In genomic region chr9:75482566-75482965, GRCh38 we compare ENCODE assay signal across 30 cellular contexts.
A peak's percentile ranks its signal among the peaks of the same experiment; 100 is the strongest.
DNase-seq lines count a peak whose midpoint lies in the region; ATAC-seq and TF ChIP-seq lines count a peak whose summit lies in the region.
"Had no signal": no experiment of that assay in that cellular context is flagged by ENCODE, and none has a peak within 500 bp of the region (broad histone marks: within the 10 kb centered on the region; RNA-seq: fewer than 3 reads in every experiment).

No MANE protein-coding gene starts in this region.

- H3K4me2 ChIP-seq in OCI-LY3 (ENCODE audit: low read length) = no peak overlapping the region
- H3K4me2 ChIP-seq: A549 had no signal

- no peak for TF ChIP-seq CTCF in liver (IDR thresholded peaks at IDR 0.05; ENCODE audit: low read depth, low read length, missing input control)
- no peak for TF ChIP-seq CTCF in right lobe of liver (IDR thresholded peaks at IDR 0.05)
- TF ChIP-seq CTCF in OCI-LY3 (IDR thresholded peaks at IDR 0.05; ENCODE audit: low read depth, low read length) = peak; percentile 15; the same call in 1 of the 2 replicates
- peak; percentile 49 for TF ChIP-seq CTCF in epithelial cell of proximal tubule (conservative IDR thresholded peaks at IDR 0.05; ENCODE audit: low read depth, low read length)

- H3K9ac ChIP-seq in liver (ENCODE audit: low read depth in 1 of 2, low read length in 2 of 2) (no peak overlapping the region), OCI-LY3 (ENCODE audit: low read length) (no peak overlapping the region)

- H2AFZ ChIP-seq in OCI-LY3 (ENCODE audit: low read depth, low read length) = no peak overlapping the region

- H3K4me1 ChIP-seq in liver (ENCODE audit: control insufficient read depth in 4 of 4, insufficient read depth in 4 of 4, low read length in 3 of 4) = no peaks in the 10 kb centered on the region
- H3K4me1 ChIP-seq in right lobe of liver = no peaks in the 10 kb centered on the region
- no peaks in the 10 kb centered on the region for H3K4me1 ChIP-seq in OCI-LY3 (ENCODE audit: low read length)
- H3K4me1 ChIP-seq: A549, breast epithelium, HAP-1, left ventricle myocardium inferior, thyroid gland, vagina had no signal

- H3K9me3 Mint-ChIP-seq in immature natural killer cell = peaks cover 0 to 10% (median 2%) of the 10 kb centered on the region in 6 donors
- H3K9me3 Mint-ChIP-seq in activated T-cell treated with anti-CD3 and anti-CD28 coated beads, Interleukin-2, amount 50 U/mL, for 24 hours = peaks cover 3% of the 10 kb centered on the region
- H3K9me3 Mint-ChIP-seq: activated CD4-positive, alpha-beta T cell treated with anti-CD3 and anti-CD28 coated beads, Interleukin-2, amount 10 ng/mL, durations not matched to agents 24 days and 14 days; activated naive CD4-positive, alpha-beta T cell treated with anti-CD3 and anti-CD28 coated beads, Interleukin-2, amount 50 U/mL, for 24 hours; CD4-positive, alpha-beta T cell had no signal

- H3K4me3 ChIP-seq in liver (ENCODE audit: low read depth in 1 of 3, low read length in 3 of 3) = no peak overlapping the region
- H3K4me3 ChIP-seq in right lobe of liver = no peak overlapping the region
- H3K4me3 ChIP-seq in OCI-LY3 (ENCODE audit: low read length) = no peak overlapping the region
- H3K4me3 ChIP-seq in epithelial cell of proximal tubule (ENCODE audit: low read depth, low read length) = no peak overlapping the region
- H3K4me3 ChIP-seq: A549, breast epithelium, HAP-1, left ventricle myocardium inferior, thyroid gland, vagina had no signal

- H3K36me3 ChIP-seq in liver (ENCODE audit: control insufficient read depth in 4 of 4, insufficient read depth in 3 of 4, low read depth in 1 of 4, low read length in 3 of 4) (no peaks in the 10 kb centered on the region), right lobe of liver (no peaks in the 10 kb centered on the region), OCI-LY3 (replicated peaks; ENCODE audit: low read depth, low read length) (no peaks in the 10 kb centered on the region)
- H3K36me3 ChIP-seq: breast epithelium, HAP-1, left ventricle myocardium inferior, thyroid gland, vagina, WERI-Rb-1 had no signal

- DNase-seq in right lobe of liver (no peak), epithelial cell of proximal tubule (ENCODE audit: low read depth) (no peak), immature natural killer cell (no peak), cerebellar nuclear complex (lab: John Stamatoyannopoulos, UW) (no peak)
- no peak for DNase-seq in activated T-cell treated with anti-CD3 and anti-CD28 coated beads, Interleukin-2, amount 50 U/mL, for 24 hours
- DNase-seq: activated CD4-positive, alpha-beta T cell treated with anti-CD3 and anti-CD28 coated beads, Interleukin-2, amount 10 ng/mL, durations not matched to agents 24 days and 14 days; activated CD8-positive, alpha-beta memory T cell treated with anti-CD3 and anti-CD28 coated beads for 24 hours; activated T-cell treated with anti-CD3 and anti-CD28 coated beads for 4 hours; amniotic stem cell; CD4-positive, alpha-beta T cell; hypothalamus; left ventricle myocardium inferior; naive B cell; NCI-H1092; NCI-H187; NCI-H524; NK-92 treated with Interleukin-12 subunit alpha and Interleukin-12 subunit beta, amount 100 ng/mL, for 24 hours; SHP77 treated with DMSO at 0.1 percent for 48 hours; stimulated activated CD4-positive, alpha-beta T cell treated with anti-CD3 and anti-CD28 coated beads, Interleukin-4, amount 100 ng/mL, for 24 hours; thyroid gland; WERI-Rb-1 had no signal

- H3K4me3 Mint-ChIP-seq in immature natural killer cell = no peak overlapping the region
- H3K4me3 Mint-ChIP-seq in activated T-cell treated with anti-CD3 and anti-CD28 coated beads, Interleukin-2, amount 50 U/mL, for 24 hours = no peak overlapping the region
- H3K4me3 Mint-ChIP-seq: activated CD4-positive, alpha-beta T cell treated with anti-CD3 and anti-CD28 coated beads, Interleukin-2, amount 10 ng/mL, durations not matched to agents 24 days and 14 days; activated naive CD4-positive, alpha-beta T cell treated with anti-CD3 and anti-CD28 coated beads, Interleukin-2, amount 50 U/mL, for 24 hours; CD4-positive, alpha-beta T cell; naive B cell had no signal

- no peaks in the 10 kb centered on the region for H3K27me3 ChIP-seq in liver (ENCODE audit: control insufficient read depth in 4 of 4, insufficient read depth in 4 of 4, low read length in 3 of 4)
- no peaks in the 10 kb centered on the region for H3K27me3 ChIP-seq in right lobe of liver
- no peaks in the 10 kb centered on the region for H3K27me3 ChIP-seq in OCI-LY3 (ENCODE audit: low read depth, low read length)
- H3K27me3 ChIP-seq: breast epithelium, thyroid gland, vagina had no signal

- no peak for TF ChIP-seq POLR2A in right lobe of liver (IDR thresholded peaks at IDR 0.05)

- H3K27me3 Mint-ChIP-seq in immature natural killer cell (ENCODE audit: low read depth in 3 of 3) = peaks cover 2 to 4% (median 3%) of the 10 kb centered on the region in 3 donors
- no peaks in the 10 kb centered on the region for H3K27me3 Mint-ChIP-seq in activated T-cell treated with anti-CD3 and anti-CD28 coated beads, Interleukin-2, amount 50 U/mL, for 24 hours
- H3K27me3 Mint-ChIP-seq: activated CD4-positive, alpha-beta T cell treated with anti-CD3 and anti-CD28 coated beads, Interleukin-2, amount 10 ng/mL, durations not matched to agents 24 days and 14 days; CD4-positive, alpha-beta T cell had no signal

- no peaks in the 10 kb centered on the region for H3K4me1 Mint-ChIP-seq in immature natural killer cell
- no peaks in the 10 kb centered on the region for H3K4me1 Mint-ChIP-seq in activated T-cell treated with anti-CD3 and anti-CD28 coated beads, Interleukin-2, amount 50 U/mL, for 24 hours (ENCODE audit: low read depth)
- H3K4me1 Mint-ChIP-seq: activated CD4-positive, alpha-beta T cell treated with anti-CD3 and anti-CD28 coated beads, Interleukin-2, amount 10 ng/mL, durations not matched to agents 24 days and 14 days; activated naive CD4-positive, alpha-beta T cell treated with anti-CD3 and anti-CD28 coated beads, Interleukin-2, amount 50 U/mL, for 24 hours; naive B cell had no signal

- 81% methylated on average over 2 of the region's 2 CpGs for WGBS in liver
- WGBS in right lobe of liver (ENCODE audit: insufficient coverage, low coverage, low lambda C conversion rate, missing lambda C conversion rate) = 36% methylated on average over 2 of the region's 2 CpGs

- no peaks in the 10 kb centered on the region for H3K36me3 Mint-ChIP-seq in immature natural killer cell
- no peaks in the 10 kb centered on the region for H3K36me3 Mint-ChIP-seq in activated T-cell treated with anti-CD3 and anti-CD28 coated beads, Interleukin-2, amount 50 U/mL, for 24 hours (ENCODE audit: low read depth)
- H3K36me3 Mint-ChIP-seq: activated naive CD4-positive, alpha-beta T cell treated with anti-CD3 and anti-CD28 coated beads, Interleukin-2, amount 50 U/mL, for 24 hours; naive B cell had no signal

- intact Hi-C loops in right lobe of liver (cut with DNase I) = no loop called here

- no peak overlapping the region for H3K27ac ChIP-seq in liver (ENCODE audit: low read depth in 1 of 2, low read length in 2 of 2)
- no peak overlapping the region for H3K27ac ChIP-seq in right lobe of liver
- H3K27ac ChIP-seq in OCI-LY3 (ENCODE audit: low read length) = no peak overlapping the region
- H3K27ac ChIP-seq: A549, breast epithelium, left ventricle myocardium inferior, thyroid gland, vagina, WERI-Rb-1 had no signal

- H4K20me1 ChIP-seq in OCI-LY3 (ENCODE audit: insufficient read depth, low read length) = no peaks in the 10 kb centered on the region

- H3K79me2 ChIP-seq in OCI-LY3 (ENCODE audit: low read length) = no peaks in the 10 kb centered on the region

- H3K9me3 ChIP-seq in liver (ENCODE audit: control insufficient read depth in 4 of 4, low read length in 3 of 4) = peaks cover 2 to 3% (median 2%) of the 10 kb centered on the region in 4 donors
- H3K9me3 ChIP-seq in right lobe of liver = no peaks in the 10 kb centered on the region
- H3K9me3 ChIP-seq in OCI-LY3 (ENCODE audit: insufficient read depth, low read length) = no peaks in the 10 kb centered on the region
- H3K9me3 ChIP-seq: A549, HAP-1, thyroid gland, vagina had no signal

- peak; percentile 14 to 50 for TF ChIP-seq RAD21 in liver (IDR thresholded peaks at IDR 0.05)

- ATAC-seq in right lobe of liver (no peak), GM19397 (IDR thresholded peaks at IDR 0.05; ENCODE audit: unreplicated experiment) (no peak)
- ATAC-seq: A549, Panc1 had no signal

- no peak overlapping the region for H3K27ac Mint-ChIP-seq in immature natural killer cell
- H3K27ac Mint-ChIP-seq in activated T-cell treated with anti-CD3 and anti-CD28 coated beads, Interleukin-2, amount 50 U/mL, for 24 hours = no peak overlapping the region
- H3K27ac Mint-ChIP-seq: activated CD4-positive, alpha-beta T cell treated with anti-CD3 and anti-CD28 coated beads, Interleukin-2, amount 10 ng/mL, durations not matched to agents 24 days and 14 days; activated naive CD4-positive, alpha-beta T cell treated with anti-CD3 and anti-CD28 coated beads, Interleukin-2, amount 50 U/mL, for 24 hours; CD4-positive, alpha-beta T cell had no signal

TF ChIP-seq in liver, 16 proteins besides CTCF, POLR2A, EP300 and RAD21 (continues in another document):
- TF ChIP-seq SP1 (IDR thresholded peaks at IDR 0.05) (no peak), REST (IDR thresholded peaks at IDR 0.05) (no peak), YY1 (IDR thresholded peaks at IDR 0.05) (no peak), EGR1 (IDR thresholded peaks at IDR 0.05; ENCODE audit: low read depth in 2 of 2) (no peak)

Comparison
In these comparisons a context has a peak if more than half of its experiments do, and no peak if none do; other contexts are left out.
1. CTCF ChIP-seq: peak in OCI-LY3 (single experiment) and epithelial cell of proximal tubule (single experiment); none in liver (single experiment) and right lobe of liver (0 of 4).